In genomic region chr7:99418260-99418659, GRCh38 we compare ENCODE assay signal across 26 cellular contexts.
"Had no signal": no experiment of that assay in that cellular context is flagged by ENCODE, and none has a peak within 500 bp of the region (broad histone marks: within the 10 kb centered on the region; RNA-seq: fewer than 3 reads in every experiment).

No MANE protein-coding gene starts in this region.

- DNase-seq: activated CD4-positive, alpha-beta T cell treated with anti-CD3 and anti-CD28 coated beads, Interleukin-2, amount 10 ng/mL, durations not matched to agents 7 days and 5 days; activated CD4-positive, CD25-positive, alpha-beta regulatory T cell treated with anti-CD3 and anti-CD28 coated beads, Interleukin-2, amount 50 U/mL, for 72 hours; activated CD8-positive, alpha-beta memory T cell treated with anti-CD3 and anti-CD28 coated beads, Interleukin-2, amount 10 ng/mL, durations not matched to agents 7 days and 5 days; activated CD8-positive, alpha-beta T cell treated with anti-CD3 and anti-CD28 coated beads for 36 hours; activated gamma-delta T cell; activated T-cell treated with anti-CD3 and anti-CD28 coated beads for 4 hours; effector memory CD4-positive, alpha-beta T cell; foreskin melanocyte; immature natural killer cell; left ventricle myocardium inferior; midbrain; natural killer cell; right lobe of liver; stimulated activated naive B cell treated with anti-CD40 and anti-IgM and Interleukin-4, amounts not matched to agents 10 μg/mL and 1 μg/mL and 100 μg/mL, for 72 hours; transverse colon; WERI-Rb-1 had no signal

- H3K27me3 ChIP-seq: hepatocyte, neutrophil, right lobe of liver, transverse colon had no signal

- H3K4me1 ChIP-seq: left ventricle myocardium inferior, parathyroid adenoma, transverse colon had no signal

- H3K9me3 Mint-ChIP-seq: activated CD4-positive, alpha-beta T cell treated with anti-CD3 and anti-CD28 coated beads, Interleukin-2, amount 10 ng/mL, durations not matched to agents 7 days and 5 days; activated CD8-positive, alpha-beta T cell treated with anti-CD3 and anti-CD28 coated beads for 36 hours; activated naive CD4-positive, alpha-beta T cell treated with anti-CD3 and anti-CD28 coated beads, Interleukin-2, amount 50 U/mL, for 72 hours; activated T-helper 1 cell treated with anti-CD3 and anti-CD28 coated beads, Interleukin-12 subunit alpha, Interleukin-12 subunit beta, Interleukin-2, Interleukin-4 antibody, amounts not matched to agents 30 ng/mL and 10 ng/mL and 1 ng/mL, durations not matched to agents 14 hours and 24 hours and 36 hours; central memory CD8-positive, alpha-beta T cell; immature natural killer cell; natural killer cell had no signal

- H3K4me3 Mint-ChIP-seq: activated CD4-positive, alpha-beta T cell treated with anti-CD3 and anti-CD28 coated beads, Interleukin-2, amount 10 ng/mL, durations not matched to agents 7 days and 5 days; activated CD8-positive, alpha-beta memory T cell treated with anti-CD3 and anti-CD28 coated beads, Interleukin-2, amount 10 ng/mL, durations not matched to agents 7 days and 5 days; activated CD8-positive, alpha-beta T cell treated with anti-CD3 and anti-CD28 coated beads for 36 hours; activated T-helper 1 cell treated with anti-CD3 and anti-CD28 coated beads, Interleukin-12 subunit alpha, Interleukin-12 subunit beta, Interleukin-2, Interleukin-4 antibody, amounts not matched to agents 30 ng/mL and 10 ng/mL and 1 ng/mL, durations not matched to agents 14 hours and 24 hours and 36 hours; central memory CD8-positive, alpha-beta T cell; immature natural killer cell; natural killer cell; stimulated activated naive B cell treated with anti-CD40 and anti-IgM and Interleukin-4, amounts not matched to agents 10 μg/mL and 1 μg/mL and 100 μg/mL, for 72 hours had no signal

- H3K27ac ChIP-seq: hepatocyte, left ventricle myocardium inferior, neutrophil, parathyroid adenoma, skin epidermis, transverse colon, WERI-Rb-1 had no signal

- H3K9ac ChIP-seq: parathyroid adenoma had no signal

- H3K4me3 ChIP-seq: hepatocyte, left ventricle myocardium inferior, right lobe of liver, skin epidermis, transverse colon had no signal

- H2AFZ ChIP-seq: hepatocyte, parathyroid adenoma had no signal

- H3K9me3 ChIP-seq: left ventricle myocardium inferior, neutrophil, right lobe of liver, transverse colon had no signal

- FAIRE-seq: astrocyte, colon, endothelial cell of umbilical vein had no signal

- H3K4me2 ChIP-seq: hepatocyte had no signal

- ATAC-seq: activated CD8-positive, alpha-beta memory T cell treated with anti-CD3 and anti-CD28 coated beads, Interleukin-2, amount 10 ng/mL, durations not matched to agents 7 days and 5 days; activated CD8-positive, alpha-beta T cell treated with anti-CD3 and anti-CD28 coated beads for 36 hours; activated naive CD4-positive, alpha-beta T cell treated with anti-CD3 and anti-CD28 coated beads, Interleukin-2, amount 50 U/mL, for 72 hours; natural killer cell; stimulated activated naive B cell treated with anti-CD40 and anti-IgM and Interleukin-4, amounts not matched to agents 10 μg/mL and 1 μg/mL and 100 μg/mL, for 72 hours had no signal

- H3K27me3 Mint-ChIP-seq: activated CD4-positive, alpha-beta T cell treated with anti-CD3 and anti-CD28 coated beads, Interleukin-2, amount 10 ng/mL, durations not matched to agents 7 days and 5 days; activated CD8-positive, alpha-beta memory T cell treated with anti-CD3 and anti-CD28 coated beads, Interleukin-2, amount 10 ng/mL, durations not matched to agents 7 days and 5 days; activated CD8-positive, alpha-beta T cell treated with anti-CD3 and anti-CD28 coated beads for 36 hours; central memory CD8-positive, alpha-beta T cell; stimulated activated naive B cell treated with anti-CD40 and anti-IgM and Interleukin-4, amounts not matched to agents 10 μg/mL and 1 μg/mL and 100 μg/mL, for 72 hours had no signal
